ENCODE assay signal across 1 cellular context in the genomic region with DNA sequence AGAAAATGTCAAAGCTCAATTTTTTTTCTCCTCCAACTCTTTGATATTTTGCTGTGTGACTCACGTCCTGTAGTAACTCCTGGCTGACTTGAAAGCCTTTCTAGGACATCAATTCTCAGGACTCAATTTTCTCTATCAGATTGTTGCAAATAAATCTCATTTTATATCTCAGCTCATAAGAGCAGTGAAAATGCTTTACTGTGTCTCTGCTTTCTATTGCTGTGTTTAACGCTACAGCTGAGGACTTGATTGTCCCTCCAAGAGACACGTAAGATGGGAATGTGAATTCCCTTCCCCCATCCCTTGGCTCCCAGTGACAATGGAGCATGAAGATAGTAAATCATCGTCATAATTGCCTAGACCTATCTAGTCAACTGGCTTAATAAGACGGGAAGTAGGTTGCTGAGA.
TF ChIP-seq lines count a peak whose summit lies in the region.

No MANE protein-coding gene starts in this region.

TF ChIP-seq in H1, 55 proteins besides CTCF, POLR2A, EP300 and RAD21:
- no peak for TF ChIP-seq KDM1A (IDR thresholded peaks at IDR 0.05; ENCODE audit: borderline replicate concordance, low read length)
- no peak for TF ChIP-seq EZH2 (IDR thresholded peaks at IDR 0.05; ENCODE audit: low read depth, low read length, severe bottlenecking)
- no peak for TF ChIP-seq CHD2 (IDR thresholded peaks at IDR 0.05; ENCODE audit: low read length)
- no peak for TF ChIP-seq ASH2L (IDR thresholded peaks at IDR 0.05; ENCODE audit: low read length)
- no peak for TF ChIP-seq GABPA (IDR thresholded peaks at IDR 0.05; ENCODE audit: borderline replicate concordance, insufficient read depth, low read length)
- TF ChIP-seq RBBP5 (IDR thresholded peaks at IDR 0.05; ENCODE audit: borderline replicate concordance, low read depth, low read length): no peak
- no peak for TF ChIP-seq CTBP2 (IDR thresholded peaks at IDR 0.05; ENCODE audit: borderline replicate concordance, insufficient read depth, insufficient read length, low read length)
- no peak for TF ChIP-seq JUN (IDR thresholded peaks at IDR 0.05; ENCODE audit: low read depth, low read length)
- TF ChIP-seq SP2 (IDR thresholded peaks at IDR 0.05; ENCODE audit: low read length): no peak
- no peak for TF ChIP-seq KDM4A (IDR thresholded peaks at IDR 0.05; ENCODE audit: low read depth, low read length, severe bottlenecking)
- TF ChIP-seq FOSL1 (IDR thresholded peaks at IDR 0.05; ENCODE audit: insufficient read depth, low read depth, low read length): no peak
- TF ChIP-seq CHD1 (IDR thresholded peaks at IDR 0.05; ENCODE audit: low read depth, low read length): no peak
- TF ChIP-seq KDM5A (IDR thresholded peaks at IDR 0.05; ENCODE audit: low read length): no peak
